Comparison of ENCODE assay signal across 8 cellular contexts in the genomic region with DNA sequence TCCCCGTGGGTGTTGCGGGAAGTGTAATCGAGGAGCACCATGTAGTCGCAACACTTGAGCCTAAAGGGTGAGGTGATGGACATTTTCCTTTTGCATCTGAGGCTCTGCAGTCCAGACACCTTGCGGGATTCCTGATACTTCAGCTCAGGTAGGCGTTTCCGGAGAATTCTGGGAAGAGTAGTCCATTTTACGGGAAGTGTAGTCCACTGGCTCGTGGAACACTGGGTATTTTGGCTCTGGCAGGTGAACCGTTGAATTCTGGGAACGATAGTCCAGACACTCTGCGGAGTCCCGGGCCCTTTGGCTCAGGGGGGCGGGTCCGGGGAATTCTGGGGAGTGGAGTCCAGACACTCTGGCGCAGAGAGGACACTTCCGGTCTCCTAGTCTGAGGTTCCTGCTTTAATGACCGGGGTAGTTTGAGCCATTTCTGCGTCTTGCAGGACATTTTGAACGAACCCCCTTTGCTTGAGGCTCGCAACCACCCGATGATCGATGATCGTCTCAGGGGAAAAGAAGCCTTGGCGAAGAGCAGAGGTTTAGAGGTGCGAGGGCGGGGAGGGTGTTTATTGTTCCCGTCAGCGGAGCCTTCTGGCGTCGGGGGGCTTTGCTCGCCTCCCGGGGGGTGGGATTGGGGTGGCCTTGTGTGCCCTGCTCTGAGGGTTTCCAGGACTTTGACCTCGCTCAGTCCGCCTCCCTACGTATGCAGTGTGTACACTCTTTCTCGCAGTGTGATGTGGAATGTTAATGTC. TPM values are rescaled to one million over a fixed set of nuclear protein-coding genes. Genes with fewer than 3 reads are reported as not detected.
DNase-seq lines count a peak whose midpoint lies in the region; ATAC-seq and TF ChIP-seq lines count a peak whose summit lies in the region.

A gene (plus strand): TSS at position 383 of the 749 bp plus-strand sequence. CDS start 3,141 bp downstream, outside the sequence.

- H3K4me3 Mint-ChIP-seq in IgD-negative memory B cell (peak within 1 kb of the TSS; percentile 92 to 97 (median 94)), natural killer cell (peak within 1 kb of the TSS; percentile 96)
- H3K4me3 Mint-ChIP-seq in activated naive CD4-positive, alpha-beta T cell treated with anti-CD3 and anti-CD28 coated beads, Interleukin-2, amount 10 ng/mL, durations not matched to agents 7 days and 5 days, result peak within 1 kb of the TSS; percentile 76

- ATAC-seq in GM18907 (IDR thresholded peaks at IDR 0.05; ENCODE audit: unreplicated experiment) (peak; percentile 72), natural killer cell (peak; percentile 41 to 79 (median 69)), PC-3 (no peak)

- peak within 1 kb of the TSS in 2 of 3 donors; percentile 39 to 66 for H3K27ac Mint-ChIP-seq in IgD-negative memory B cell
- peak within 1 kb of the TSS; percentile 59 for H3K27ac Mint-ChIP-seq in activated naive CD4-positive, alpha-beta T cell treated with anti-CD3 and anti-CD28 coated beads, Interleukin-2, amount 10 ng/mL, durations not matched to agents 7 days and 5 days
- peak within 1 kb of the TSS; percentile 79 to 87 for H3K27ac Mint-ChIP-seq in natural killer cell

- H4K20me1 ChIP-seq in PC-3 (ENCODE audit: low read length), result no peaks in the 10 kb centered on the region

- peak within 1 kb of the TSS; percentile 51 for H3K4me3 ChIP-seq in SJSA1
- peak within 1 kb of the TSS; percentile 79 to 96 for H3K4me3 ChIP-seq in foreskin fibroblast (ENCODE audit: low read depth in 1 of 2, low read length in 2 of 2)
- no peak within 1 kb of the TSS for H3K4me3 ChIP-seq in PC-3 (ENCODE audit: low read length)

- TF ChIP-seq CTCF in foreskin fibroblast (IDR thresholded peaks at IDR 0.05; ENCODE audit: low read depth, low read length) (no peak), natural killer cell (IDR thresholded peaks at IDR 0.05) (no peak), PC-3 (conservative IDR thresholded peaks at IDR 0.05; ENCODE audit: low read depth, low read length) (no peak)

- peaks cover 2% of the 10 kb centered on the region for H3K36me3 Mint-ChIP-seq in IgD-negative memory B cell
- peaks cover 15% of the 10 kb centered on the region for H3K36me3 Mint-ChIP-seq in activated naive CD4-positive, alpha-beta T cell treated with anti-CD3 and anti-CD28 coated beads, Interleukin-2, amount 10 ng/mL, durations not matched to agents 7 days and 5 days
- H3K36me3 Mint-ChIP-seq in natural killer cell, result no peaks in the 10 kb centered on the region

- no peak within 1 kb of the TSS for H3K9ac ChIP-seq in PC-3 (ENCODE audit: low read length)

- H3K79me2 ChIP-seq in PC-3 (ENCODE audit: low read length), result no peaks in the 10 kb centered on the region

- H3K27me3 Mint-ChIP-seq in IgD-negative memory B cell (peaks cover 3% of the 10 kb centered on the region), natural killer cell (ENCODE audit: low read depth in 2 of 2) (peaks cover 13 to 23% of the 10 kb centered on the region in 2 donors)
- peaks cover 10% of the 10 kb centered on the region for H3K27me3 Mint-ChIP-seq in activated naive CD4-positive, alpha-beta T cell treated with anti-CD3 and anti-CD28 coated beads, Interleukin-2, amount 10 ng/mL, durations not matched to agents 7 days and 5 days

- no peaks in the 10 kb centered on the region for H3F3A ChIP-seq in PC-3 (ENCODE audit: low read length, unreplicated experiment)

- peaks cover 12% of the 10 kb centered on the region for H3K4me1 ChIP-seq in SJSA1 (replicated peaks)
- H3K4me1 ChIP-seq in PC-3 (ENCODE audit: insufficient read depth, low read length), result no peaks in the 10 kb centered on the region

- H3K4me1 Mint-ChIP-seq in IgD-negative memory B cell (peaks cover 11 to 16% (median 14%) of the 10 kb centered on the region in 3 donors), natural killer cell (peaks cover 23 to 29% of the 10 kb centered on the region in 2 donors)
- H3K4me1 Mint-ChIP-seq in activated naive CD4-positive, alpha-beta T cell treated with anti-CD3 and anti-CD28 coated beads, Interleukin-2, amount 10 ng/mL, durations not matched to agents 7 days and 5 days, result peaks cover 20% of the 10 kb centered on the region

- DNase-seq in SJSA1 (ENCODE audit: low read depth in 1 of 2, low spot score in 2 of 2), result peak; percentile 75 to 93
- peak; percentile 33 for DNase-seq in activated naive CD4-positive, alpha-beta T cell treated with anti-CD3 and anti-CD28 coated beads, Interleukin-2, amount 10 ng/mL, durations not matched to agents 7 days and 5 days
- peak; percentile 90 to 97 for DNase-seq in foreskin fibroblast
- DNase-seq in natural killer cell, result peak; percentile 23
- DNase-seq in stimulated activated naive CD4-positive, alpha-beta T cell treated with Interleukin-2 at 50 U/mL for 16 hours (lab: John Stamatoyannopoulos, UW), result peak; percentile 65
- no peak for DNase-seq in PC-3

- no peaks in the 10 kb centered on the region for H3K27me3 ChIP-seq in SJSA1 (replicated peaks)
- no peaks in the 10 kb centered on the region for H3K27me3 ChIP-seq in PC-3 (ENCODE audit: low read length)

- H3K4me2 ChIP-seq in PC-3 (ENCODE audit: low read length), result no peak within 1 kb of the TSS

- CTCF ChIA-PET in activated naive CD4-positive, alpha-beta T cell treated with anti-CD3 and anti-CD28 coated beads, Interleukin-2, amount 10 ng/mL, durations not matched to agents 7 days and 5 days (lab: Charles Lee), result no interaction called here
- CTCF ChIA-PET in PC-3 (lab: Charles Lee), result no interaction called here

- no peak within 1 kb of the TSS for H2AFZ ChIP-seq in PC-3 (ENCODE audit: low read length)

- H3K9me3 ChIP-seq in SJSA1 (replicated peaks), result peaks cover 8% of the 10 kb centered on the region
- no peaks in the 10 kb centered on the region for H3K9me3 ChIP-seq in PC-3 (ENCODE audit: low read length)

- peak within 1 kb of the TSS; percentile 7; the same call in 1 of the 2 replicates for H3K27ac ChIP-seq in SJSA1
- no peak within 1 kb of the TSS for H3K27ac ChIP-seq in PC-3 (ENCODE audit: low read length)

- POLR2A ChIA-PET in PC-3 (lab: Charles Lee; ENCODE audit: unreplicated experiment), result no interaction called here

- intact Hi-C loops in natural killer cell (cut with micrococcal nuclease) (no loop called here), PC-3 (cut with micrococcal nuclease) (no loop called here)

- H3K36me3 ChIP-seq in SJSA1 (peaks cover 20% of the 10 kb centered on the region), PC-3 (ENCODE audit: low read depth, low read length) (no peaks in the 10 kb centered on the region)

- peaks cover 12 to 37% (median 26%) of the 10 kb centered on the region in 3 donors for H3K9me3 Mint-ChIP-seq in IgD-negative memory B cell
- peaks cover 46% of the 10 kb centered on the region for H3K9me3 Mint-ChIP-seq in activated naive CD4-positive, alpha-beta T cell treated with anti-CD3 and anti-CD28 coated beads, Interleukin-2, amount 10 ng/mL, durations not matched to agents 7 days and 5 days
- no peaks in the 10 kb centered on the region for H3K9me3 Mint-ChIP-seq in natural killer cell

- no peaks in the 10 kb centered on the region for H3K9me2 ChIP-seq in PC-3 (replicated peaks; ENCODE audit: low read length)

- no TSS peak for BruUV-seq in PC-3 (replicated peaks; lab: Mats Ljungman, UMichigan)

RNA-seq across cellular contexts. Expression of the gene that starts here (rescaled TPM):
- 1.5 TPM for polyA plus RNA-seq in IgD-negative memory B cell
- total RNA-seq in SJSA1 (2014; rRNA removed; shearing (Covaris generic)), result 3.9 and 7.5 TPM in 2 replicates
- total RNA-seq in natural killer cell, result 1 to 10 TPM in 2 of 3 donors, under 1 TPM in 1; 0.94 to 3.3 (median 2.9) TPM
- total RNA-seq in PC-3 (2014; rRNA removed), result not detected in 2 replicates
